Comparison of ENCODE assay signal across 18 cellular contexts in genomic region chr11:16905375-16905774, GRCh38.
A peak's percentile ranks its signal among the peaks of the same experiment; 100 is the strongest.
DNase-seq lines count a peak whose midpoint lies in the region; ATAC-seq and TF ChIP-seq lines count a peak whose summit lies in the region.
"Had no signal": no experiment of that assay in that cellular context is flagged by ENCODE, and none has a peak within 500 bp of the region (broad histone marks: within the 10 kb centered on the region; RNA-seq: fewer than 3 reads in every experiment).

No MANE protein-coding gene starts in this region.

- no peak for ATAC-seq in stimulated activated naive B cell treated with anti-CD40 and anti-IgM and Interleukin-4, amounts not matched to agents 10 μg/mL and 1 μg/mL and 100 μg/mL, for 72 hours (replicated peaks)
- no peak for ATAC-seq in HG03571 (IDR thresholded peaks at IDR 0.05; ENCODE audit: unreplicated experiment)
- no peak for ATAC-seq in naive thymus-derived CD8-positive, alpha-beta T cell

- H3K27ac ChIP-seq in SK-N-MC (peak overlapping the region; percentile 98), left ventricle myocardium inferior (replicated peaks) (peak overlapping the region; percentile 64)

- H3K4me3 Mint-ChIP-seq in activated CD4-positive, alpha-beta T cell treated with anti-CD3 and anti-CD28 coated beads, Interleukin-2, amount 10 ng/mL, durations not matched to agents 24 days and 14 days, result no peak overlapping the region
- no peak overlapping the region for H3K4me3 Mint-ChIP-seq in stimulated activated naive B cell treated with anti-CD40 and anti-IgM and Interleukin-4, amounts not matched to agents 10 μg/mL and 1 μg/mL and 100 μg/mL, for 72 hours
- H3K4me3 Mint-ChIP-seq in naive thymus-derived CD8-positive, alpha-beta T cell, result no peak overlapping the region
- H3K4me3 Mint-ChIP-seq: CD14-positive monocyte, IgD-negative memory B cell had no signal

- DNase-seq in activated CD4-positive, alpha-beta T cell treated with anti-CD3 and anti-CD28 coated beads, Interleukin-2, amount 10 ng/mL, durations not matched to agents 24 days and 14 days, result no peak
- no peak for DNase-seq in activated CD4-positive, alpha-beta T cell treated with anti-CD3 and anti-CD28 coated beads for 1 hour
- DNase-seq in SK-N-MC (ENCODE audit: low read depth, low spot score) (peak; percentile 67), left ventricle myocardium inferior (no peak), ecto neural progenitor cell (ENCODE audit: low spot score) (no peak)
- no peak for DNase-seq in stimulated activated naive B cell treated with anti-CD40 and anti-IgM and Interleukin-4, amounts not matched to agents 10 μg/mL and 1 μg/mL and 100 μg/mL, for 72 hours
- DNase-seq in naive thymus-derived CD8-positive, alpha-beta T cell, result no peak
- DNase-seq: COR-L47, DMS153, HCEC 1CT, NCI-H1436, NCI-H2081, NCI-H226, NCI-H526 treated with DMSO at 0.1 percent for 48 hours, RPMI8226 had no signal

- peak overlapping the region; percentile 30 for H3K27ac Mint-ChIP-seq in activated CD4-positive, alpha-beta T cell treated with anti-CD3 and anti-CD28 coated beads, Interleukin-2, amount 10 ng/mL, durations not matched to agents 24 days and 14 days
- H3K27ac Mint-ChIP-seq in stimulated activated naive B cell treated with anti-CD40 and anti-IgM and Interleukin-4, amounts not matched to agents 10 μg/mL and 1 μg/mL and 100 μg/mL, for 72 hours, result peak overlapping the region; percentile 61
- H3K27ac Mint-ChIP-seq in naive thymus-derived CD8-positive, alpha-beta T cell, result no peak overlapping the region
- H3K27ac Mint-ChIP-seq: CD14-positive monocyte, IgD-negative memory B cell had no signal

- no peaks in the 10 kb centered on the region for H3K27me3 Mint-ChIP-seq in activated CD4-positive, alpha-beta T cell treated with anti-CD3 and anti-CD28 coated beads, Interleukin-2, amount 10 ng/mL, durations not matched to agents 24 days and 14 days
- H3K27me3 Mint-ChIP-seq in stimulated activated naive B cell treated with anti-CD40 and anti-IgM and Interleukin-4, amounts not matched to agents 10 μg/mL and 1 μg/mL and 100 μg/mL, for 72 hours, result no peaks in the 10 kb centered on the region
- no peaks in the 10 kb centered on the region for H3K27me3 Mint-ChIP-seq in naive thymus-derived CD8-positive, alpha-beta T cell
- H3K27me3 Mint-ChIP-seq: IgD-negative memory B cell had no signal

- peaks cover 20% of the 10 kb centered on the region for H3K36me3 Mint-ChIP-seq in activated CD4-positive, alpha-beta T cell treated with anti-CD3 and anti-CD28 coated beads, Interleukin-2, amount 10 ng/mL, durations not matched to agents 24 days and 14 days (ENCODE audit: low read depth)
- peaks cover 27 to 30% of the 10 kb centered on the region in 2 donors for H3K36me3 Mint-ChIP-seq in stimulated activated naive B cell treated with anti-CD40 and anti-IgM and Interleukin-4, amounts not matched to agents 10 μg/mL and 1 μg/mL and 100 μg/mL, for 72 hours
- H3K36me3 Mint-ChIP-seq in naive thymus-derived CD8-positive, alpha-beta T cell, result no peaks in the 10 kb centered on the region
- H3K36me3 Mint-ChIP-seq: CD14-positive monocyte, IgD-negative memory B cell had no signal

- TF ChIP-seq CTCF in left ventricle myocardium inferior (IDR thresholded peaks at IDR 0.05; ENCODE audit: borderline replicate concordance), result no peak

- peak overlapping the region; percentile 70 for H3K9ac ChIP-seq in SK-N-MC (ENCODE audit: insufficient read length)

- H3K36me3 ChIP-seq in SK-N-MC (ENCODE audit: insufficient read depth, low read length) (no peaks in the 10 kb centered on the region), left ventricle myocardium inferior (no peaks in the 10 kb centered on the region)

- H3K9me3 Mint-ChIP-seq in activated CD4-positive, alpha-beta T cell treated with anti-CD3 and anti-CD28 coated beads, Interleukin-2, amount 10 ng/mL, durations not matched to agents 24 days and 14 days, result peaks cover 13% of the 10 kb centered on the region
- peaks cover 4% of the 10 kb centered on the region in 2 donors for H3K9me3 Mint-ChIP-seq in stimulated activated naive B cell treated with anti-CD40 and anti-IgM and Interleukin-4, amounts not matched to agents 10 μg/mL and 1 μg/mL and 100 μg/mL, for 72 hours
- H3K9me3 Mint-ChIP-seq in naive thymus-derived CD8-positive, alpha-beta T cell, result peaks cover 0 to 4% (median 0%) of the 10 kb centered on the region in 9 donors
- H3K9me3 Mint-ChIP-seq: IgD-negative memory B cell had no signal

- H3K27me3 ChIP-seq in left ventricle myocardium inferior (ENCODE audit: low read depth), result no peaks in the 10 kb centered on the region

- H3K9me3 ChIP-seq in SK-N-MC (ENCODE audit: low read depth, low read length) (no peaks in the 10 kb centered on the region), left ventricle myocardium inferior (replicated peaks) (no peaks in the 10 kb centered on the region)

- H3K4me1 ChIP-seq in left ventricle myocardium inferior, result peaks cover 52% of the 10 kb centered on the region

- H3K4me3 ChIP-seq in SK-N-MC (peak overlapping the region; percentile 70), left ventricle myocardium inferior (no peak overlapping the region)

- POLR2A ChIA-PET in naive thymus-derived CD8-positive, alpha-beta T cell (lab: Charles Lee), result interaction anchor here (0.5 kb wide), 1 partner anchor 315 kb away, joined by 4 read pairs; no protein-coding TSS in a partner anchor

- intact Hi-C loops in activated CD4-positive, alpha-beta T cell treated with anti-CD3 and anti-CD28 coated beads, Interleukin-2, amount 10 ng/mL, durations not matched to agents 24 days and 14 days (cut with micrococcal nuclease), result no loop called here
- intact Hi-C loops in left ventricle myocardium inferior (cut with micrococcal nuclease), result no loop called here

- H3K4me1 Mint-ChIP-seq in activated CD4-positive, alpha-beta T cell treated with anti-CD3 and anti-CD28 coated beads, Interleukin-2, amount 10 ng/mL, durations not matched to agents 24 days and 14 days, result peaks cover 43% of the 10 kb centered on the region
- peaks cover 38 to 56% of the 10 kb centered on the region in 2 donors for H3K4me1 Mint-ChIP-seq in stimulated activated naive B cell treated with anti-CD40 and anti-IgM and Interleukin-4, amounts not matched to agents 10 μg/mL and 1 μg/mL and 100 μg/mL, for 72 hours
- H3K4me1 Mint-ChIP-seq in naive thymus-derived CD8-positive, alpha-beta T cell, result peaks cover 0 to 17% (median 3%) of the 10 kb centered on the region in 4 donors

Comparison
In these comparisons a context has a peak if more than half of its experiments do, and no peak if none do; other contexts are left out.
1. H3K27ac Mint-ChIP-seq: peak in activated CD4-positive, alpha-beta T cell treated with anti-CD3 and anti-CD28 coated beads, Interleukin-2, amount 10 ng/mL, durations not matched to agents 24 days and 14 days (single experiment) and stimulated activated naive B cell treated with anti-CD40 and anti-IgM and Interleukin-4, amounts not matched to agents 10 μg/mL and 1 μg/mL and 100 μg/mL, for 72 hours (single experiment); none in naive thymus-derived CD8-positive, alpha-beta T cell (0 of 10).